8 cellular contexts compared by ENCODE assay signal in the genomic region with DNA sequence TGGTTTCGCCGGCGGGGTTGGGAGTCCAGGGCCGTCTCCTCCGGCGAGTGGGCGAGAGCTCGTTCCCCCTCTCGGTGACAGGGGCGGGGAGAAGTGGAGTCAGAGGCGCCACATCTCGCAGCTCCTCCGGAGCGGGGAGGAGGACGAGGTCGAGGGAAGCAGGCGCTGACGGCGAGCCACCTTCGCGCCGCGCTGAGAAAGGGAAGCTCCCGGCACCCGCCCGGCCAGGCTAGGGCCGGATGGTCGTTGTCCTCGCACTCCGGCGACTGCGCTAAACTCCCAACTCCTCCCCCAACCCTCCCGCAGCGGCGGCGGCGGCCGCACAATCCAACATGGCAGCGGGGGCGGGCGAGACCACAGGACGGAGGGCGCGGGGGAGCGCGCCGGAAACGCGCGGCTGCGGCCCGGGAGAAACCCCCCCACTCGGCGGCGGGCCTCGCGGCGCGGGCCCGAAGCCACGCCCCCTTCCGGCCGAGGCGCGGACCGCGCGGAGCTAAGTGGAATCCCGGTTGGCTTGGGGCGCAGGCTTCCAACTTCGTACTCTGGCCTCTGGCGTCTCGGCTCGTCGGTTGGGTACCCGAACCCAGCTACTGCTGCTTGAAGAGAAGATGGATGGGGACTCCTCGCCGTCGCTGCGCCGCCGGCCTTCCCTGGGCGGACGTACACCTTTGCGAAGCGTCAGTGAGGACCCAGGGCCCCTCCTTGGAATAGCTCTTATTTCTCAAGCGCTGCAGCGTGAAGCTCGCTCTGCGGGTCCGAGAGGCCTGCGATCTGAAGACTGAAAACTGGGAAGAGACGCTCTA. TPM values are rescaled to one million over a fixed set of nuclear protein-coding genes. Genes with fewer than 3 reads are reported as not detected.
DNase-seq lines count a peak whose midpoint lies in the region; ATAC-seq and TF ChIP-seq lines count a peak whose summit lies in the region.

Gene WASL, minus strand, starts transcription at position 270 of the 803 bp plus-strand sequence. Its CDS starts 269 bp downstream, at position 1.

- intact Hi-C loops in tibial artery (cut with DNase I; ENCODE audit: low total_unique reads): loop anchor here (5.0 kb wide), 1 partner anchor 47 kb away; no protein-coding TSS in a partner anchor

- H3K27me3 ChIP-seq in SU-DHL-6 (ENCODE audit: low read length): no peaks in the 10 kb centered on the region
- H3K27me3 ChIP-seq in adipocyte (replicated peaks; ENCODE audit: control insufficient read depth, insufficient read depth, low read length): no peaks in the 10 kb centered on the region
- H3K27me3 ChIP-seq in cardiac muscle cell: no peaks in the 10 kb centered on the region
- no peaks in the 10 kb centered on the region for H3K27me3 ChIP-seq in parathyroid adenoma (ENCODE audit: control insufficient read depth, insufficient read depth, low read length)
- no peaks in the 10 kb centered on the region for H3K27me3 ChIP-seq in tibial artery

- H3K9ac ChIP-seq in SU-DHL-6 (ENCODE audit: low read length) (peak within 1 kb of the TSS; percentile 85), adipocyte (ENCODE audit: low read length) (peak within 1 kb of the TSS; percentile 98), parathyroid adenoma (peak within 1 kb of the TSS; percentile 95)

- peaks cover 15% of the 10 kb centered on the region for H3F3A ChIP-seq in SU-DHL-6 (ENCODE audit: insufficient read depth)

- H3K9me3 ChIP-seq in SU-DHL-6 (ENCODE audit: insufficient read depth, low read length) (no peaks in the 10 kb centered on the region), adipocyte (ENCODE audit: control insufficient read depth, low read length) (no peaks in the 10 kb centered on the region), cardiac muscle cell (ENCODE audit: low read depth) (no peaks in the 10 kb centered on the region), parathyroid adenoma (ENCODE audit: control insufficient read depth, low read length) (no peaks in the 10 kb centered on the region), tibial artery (no peaks in the 10 kb centered on the region)

- DNase-seq in GM12864 (ENCODE audit: low read depth) (peak; percentile 66), NCI-H1092 treated with DMSO at 0.1 percent for 48 hours (lab: John Stamatoyannopoulos, UW) (peak; percentile 97), adipocyte (ENCODE audit: low read depth) (peak; percentile 96), cardiac muscle cell (ENCODE audit: low read depth in 1 of 2, low spot score in 1 of 2) (peak; percentile 95), tibial artery (peak; percentile 90 to 96)

- H3K4me1 ChIP-seq in adipocyte (ENCODE audit: control insufficient read depth, insufficient read depth, low read length) (peaks cover 39% of the 10 kb centered on the region), cardiac muscle cell (ENCODE audit: low read depth) (peaks cover 54% of the 10 kb centered on the region), parathyroid adenoma (peaks cover 17% of the 10 kb centered on the region), tibial artery (peaks cover 0 to 62% (median 36%) of the 10 kb centered on the region in 4 donors)

- peak; percentile 68 for ATAC-seq in HG02623 (IDR thresholded peaks at IDR 0.05; ENCODE audit: unreplicated experiment)

- H3K9me2 ChIP-seq in SU-DHL-6 (replicated peaks; ENCODE audit: insufficient read depth, low read length): no peaks in the 10 kb centered on the region

- TF ChIP-seq CTCF in GM12864 (IDR thresholded peaks at IDR 0.05; ENCODE audit: low read depth, low read length, missing control alignments): peak; percentile 14
- no peak for TF ChIP-seq CTCF in SU-DHL-6 (IDR thresholded peaks at IDR 0.05; ENCODE audit: insufficient read depth, low read length, poor library complexity, severe bottlenecking)
- TF ChIP-seq CTCF in cardiac muscle cell (IDR thresholded peaks at IDR 0.05; ENCODE audit: low read depth, low read length): no peak
- peak; percentile 25 for TF ChIP-seq CTCF in parathyroid adenoma (IDR thresholded peaks at IDR 0.05)
- no peak for TF ChIP-seq CTCF in tibial artery (IDR thresholded peaks at IDR 0.05)

- peak within 1 kb of the TSS; percentile 88 for H3K4me2 ChIP-seq in SU-DHL-6 (ENCODE audit: low read depth, low read length, poor library complexity, severe bottlenecking)
- H3K4me2 ChIP-seq in parathyroid adenoma (ENCODE audit: low read length): peak within 1 kb of the TSS; percentile 90

- peak within 1 kb of the TSS; percentile 82 for H2AFZ ChIP-seq in SU-DHL-6 (ENCODE audit: low read depth, low read length, severe bottlenecking)
- peak within 1 kb of the TSS; percentile 91 for H2AFZ ChIP-seq in parathyroid adenoma

- H3K36me3 ChIP-seq in SU-DHL-6 (ENCODE audit: low read length): no peaks in the 10 kb centered on the region
- no peaks in the 10 kb centered on the region for H3K36me3 ChIP-seq in adipocyte (ENCODE audit: control insufficient read depth, insufficient read depth, low read length, severe bottlenecking)
- H3K36me3 ChIP-seq in cardiac muscle cell: no peaks in the 10 kb centered on the region
- no peaks in the 10 kb centered on the region for H3K36me3 ChIP-seq in parathyroid adenoma (ENCODE audit: control insufficient read depth, insufficient read depth, low read length)
- peaks cover 0 to 3% (median 0%) of the 10 kb centered on the region in 3 donors for H3K36me3 ChIP-seq in tibial artery

- H3K4me3 ChIP-seq in GM12864 (ENCODE audit: low read depth, low read length) (peak within 1 kb of the TSS; percentile 98), SU-DHL-6 (ENCODE audit: insufficient read depth, low read length, poor library complexity, severe bottlenecking) (peak within 1 kb of the TSS; percentile 84), adipocyte (ENCODE audit: low read length) (peak within 1 kb of the TSS; percentile 99), cardiac muscle cell (peak within 1 kb of the TSS; percentile 93), parathyroid adenoma (ENCODE audit: low read depth, low read length) (peak within 1 kb of the TSS; percentile 83), tibial artery (peak within 1 kb of the TSS; percentile 77 to 98)

- H3K79me2 ChIP-seq in SU-DHL-6 (ENCODE audit: insufficient read depth, low read length) (peaks cover 43% of the 10 kb centered on the region), parathyroid adenoma (peaks cover 36% of the 10 kb centered on the region)

- H3K27ac ChIP-seq in SU-DHL-6 (ENCODE audit: low read depth, low read length) (peak within 1 kb of the TSS; percentile 63), cardiac muscle cell (peak within 1 kb of the TSS; percentile 99), parathyroid adenoma (peak within 1 kb of the TSS; percentile 97), tibial artery (peak within 1 kb of the TSS; percentile 98 to 99)

- peaks cover 20% of the 10 kb centered on the region for H4K20me1 ChIP-seq in SU-DHL-6 (ENCODE audit: low read depth, low read length)

RNA-seq across cellular contexts. Expression of gene WASL, which starts in this region (rescaled TPM):
- 19.7 and 25.7 TPM in 2 replicates for total RNA-seq in cardiac muscle cell
- 36.8 and 45.4 TPM in 2 replicates for polyA plus RNA-seq in cardiac muscle cell

Comparison
In these comparisons a context has a peak if more than half of its experiments do, and no peak if none do; other contexts are left out.
1. Peak in every context shown above with its lines: DNase-seq, ATAC-seq, H3K4me3 ChIP-seq and H3K27ac ChIP-seq.
2. CTCF ChIP-seq: peak in GM12864 (single experiment) and parathyroid adenoma (single experiment); none in SU-DHL-6 (single experiment), cardiac muscle cell (single experiment) and tibial artery (0 of 2).